Comparison of ENCODE assay signal across 16 cellular contexts in genomic region chr10:130961506-130962239, GRCh38.
DNase-seq lines count a peak whose midpoint lies in the region; ATAC-seq and TF ChIP-seq lines count a peak whose summit lies in the region.
"Had no signal": no experiment of that assay in that cellular context is flagged by ENCODE, and none has a peak within 500 bp of the region (broad histone marks: within the 10 kb centered on the region; RNA-seq: fewer than 3 reads in every experiment).

No MANE protein-coding gene starts in this region.

- peaks cover 49% of the 10 kb centered on the region for H3K9me3 Mint-ChIP-seq in osteocyte (ENCODE audit: unreplicated experiment)

- no peaks in the 10 kb centered on the region for H3K4me1 Mint-ChIP-seq in osteocyte (ENCODE audit: unreplicated experiment)
- H3K4me1 Mint-ChIP-seq: CD4-positive, alpha-beta memory T cell; GM23338; H9 had no signal

- H3K27me3 Mint-ChIP-seq in osteocyte (ENCODE audit: unreplicated experiment), result no peaks in the 10 kb centered on the region
- H3K27me3 Mint-ChIP-seq: CD4-positive, alpha-beta memory T cell had no signal

- H3K9me3 ChIP-seq in right atrium auricular region (no peaks in the 10 kb centered on the region), esophagus muscularis mucosa (no peaks in the 10 kb centered on the region)

- TF ChIP-seq CTCF in right atrium auricular region (IDR thresholded peaks at IDR 0.05) (no peak), esophagus muscularis mucosa (IDR thresholded peaks at IDR 0.05) (no peak), osteocyte (IDR thresholded peaks at IDR 0.05) (no peak)

- H3K36me3 Mint-ChIP-seq in osteocyte (ENCODE audit: unreplicated experiment), result no peaks in the 10 kb centered on the region
- H3K36me3 Mint-ChIP-seq: CD4-positive, alpha-beta memory T cell had no signal

- no peak overlapping the region for H3K4me3 Mint-ChIP-seq in osteocyte (ENCODE audit: unreplicated experiment)
- H3K4me3 Mint-ChIP-seq: CD4-positive, alpha-beta memory T cell; GM23338; H9 had no signal

- TF ChIP-seq POLR2A in esophagus muscularis mucosa (IDR thresholded peaks at IDR 0.05; ENCODE audit: low read depth), result no peak

- no peak overlapping the region for H3K27ac ChIP-seq in right atrium auricular region
- no peak overlapping the region for H3K27ac ChIP-seq in esophagus muscularis mucosa (replicated peaks in 1 of 4)

- WGBS in esophagus muscularis mucosa, result 77% methylated on average over 5 of the region's 5 CpGs

- H3K27ac Mint-ChIP-seq in osteocyte (ENCODE audit: unreplicated experiment), result no peak overlapping the region
- H3K27ac Mint-ChIP-seq: CD4-positive, alpha-beta memory T cell; GM23338 had no signal

- H3K27me3 ChIP-seq in right atrium auricular region, result no peaks in the 10 kb centered on the region
- H3K27me3 ChIP-seq in esophagus muscularis mucosa, result peaks cover 0 to 43% (median 0%) of the 10 kb centered on the region in 4 donors

- intact Hi-C loops in cardiac septum (cut with DNase I), result no loop called here
- intact Hi-C loops in esophagus muscularis mucosa (cut with DNase I), result no loop called here

- TF ChIP-seq EP300 in esophagus muscularis mucosa (IDR thresholded peaks at IDR 0.05), result no peak

- H3K4me1 ChIP-seq in right atrium auricular region (no peaks in the 10 kb centered on the region), esophagus muscularis mucosa (no peaks in the 10 kb centered on the region)

- no peak for ATAC-seq in GM21619 (IDR thresholded peaks at IDR 0.05; ENCODE audit: unreplicated experiment)
- ATAC-seq: GM23338, HCT116 had no signal

- no peak overlapping the region for H3K4me3 ChIP-seq in right atrium auricular region
- no peak overlapping the region for H3K4me3 ChIP-seq in esophagus muscularis mucosa
- H3K4me3 ChIP-seq: GM23338 had no signal

- H3K36me3 ChIP-seq in right atrium auricular region (no peaks in the 10 kb centered on the region), esophagus muscularis mucosa (no peaks in the 10 kb centered on the region)

- DNase-seq in right atrium auricular region (ENCODE audit: low spot score) (peak; percentile 54), cardiac septum (ENCODE audit: low spot score) (no peak), esophagus muscularis mucosa (ENCODE audit: extremely low spot score) (peak; percentile 90), osteocyte (ENCODE audit: extremely low spot score, unreplicated experiment) (peak; percentile 68), ureter (ENCODE audit: low spot score) (no peak)
- DNase-seq: C1 segment of cervical spinal cord; Calu3; CD4-positive, alpha-beta memory T cell; COR-L47; DMS53; DMS79 treated with DMSO at 0.1 percent for 48 hours; GF-D8; H9 had no signal

Comparison
In these comparisons a context has a peak if more than half of its experiments do, and no peak if none do; other contexts are left out.
1. DNase-seq: peak in right atrium auricular region (single experiment), esophagus muscularis mucosa (single experiment) and osteocyte (single experiment); none in cardiac septum (single experiment) and ureter (single experiment).